Comparison of ENCODE assay signal across 1 cellular context in the genomic region with DNA sequence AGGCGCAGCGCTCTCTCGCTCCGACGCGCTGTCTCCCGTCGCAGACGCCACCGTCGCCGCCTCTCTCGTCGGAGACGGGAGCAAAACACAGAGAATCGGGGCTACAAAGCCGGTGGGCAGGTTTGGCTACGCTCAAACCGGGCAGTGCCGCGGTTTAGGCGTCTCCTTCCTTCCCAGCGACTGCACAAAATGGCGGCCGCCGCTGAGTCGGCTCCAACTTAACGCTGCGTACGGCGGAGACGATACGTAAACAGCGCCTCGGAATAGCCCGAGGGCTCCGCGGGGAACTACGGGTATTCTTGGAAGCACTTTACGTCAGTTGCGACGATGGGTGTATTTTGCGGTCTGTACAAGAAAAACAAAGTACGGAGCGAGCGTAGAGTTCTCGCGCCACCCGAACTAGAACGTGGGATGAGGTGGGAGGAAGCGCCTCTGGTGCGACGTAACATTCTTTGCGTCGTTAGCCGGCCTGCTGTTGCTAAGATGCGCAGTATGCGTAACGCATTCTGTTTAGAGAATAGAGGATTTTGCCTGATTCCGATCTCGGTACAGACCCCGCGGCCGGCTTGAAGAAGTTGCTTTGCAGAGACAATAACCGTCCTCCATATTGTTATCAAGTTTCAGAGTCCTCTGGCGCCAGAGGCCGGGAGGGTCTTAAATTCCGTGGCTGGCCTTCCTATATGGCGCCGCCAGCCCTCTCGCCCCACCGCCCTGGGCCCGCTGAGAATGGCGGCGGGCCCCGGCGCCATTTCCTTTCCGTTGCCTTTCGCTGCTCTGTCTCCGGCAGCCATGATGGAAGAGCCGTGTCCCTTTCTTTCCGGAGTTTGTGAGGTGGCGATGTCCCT.
A peak's percentile ranks its signal among the peaks of the same experiment; 100 is the strongest.
TF ChIP-seq lines count a peak whose summit lies in the region.

Gene DDX17 (minus strand): TSS at position 194 of the 845 bp plus-strand sequence.

TF ChIP-seq in GM12878, 131 proteins besides CTCF, POLR2A, EP300 and RAD21 (continued from another document):
- TF ChIP-seq ZBTB33 (IDR thresholded peaks at IDR 0.05) (peak; percentile 76; the same call in 1 of the 2 replicates), SUPT20H (IDR thresholded peaks at IDR 0.05; ENCODE audit: borderline replicate concordance, control insufficient read depth, low read depth, low read length) (no peak), CBX3 (IDR thresholded peaks at IDR 0.05; ENCODE audit: borderline replicate concordance, low read depth) (no peak), USF1 (IDR thresholded peaks at IDR 0.05; ENCODE audit: borderline replicate concordance, extremely low read length, insufficient read depth, low read depth, low read length) (no peak)
- TF ChIP-seq, protein P1, sequence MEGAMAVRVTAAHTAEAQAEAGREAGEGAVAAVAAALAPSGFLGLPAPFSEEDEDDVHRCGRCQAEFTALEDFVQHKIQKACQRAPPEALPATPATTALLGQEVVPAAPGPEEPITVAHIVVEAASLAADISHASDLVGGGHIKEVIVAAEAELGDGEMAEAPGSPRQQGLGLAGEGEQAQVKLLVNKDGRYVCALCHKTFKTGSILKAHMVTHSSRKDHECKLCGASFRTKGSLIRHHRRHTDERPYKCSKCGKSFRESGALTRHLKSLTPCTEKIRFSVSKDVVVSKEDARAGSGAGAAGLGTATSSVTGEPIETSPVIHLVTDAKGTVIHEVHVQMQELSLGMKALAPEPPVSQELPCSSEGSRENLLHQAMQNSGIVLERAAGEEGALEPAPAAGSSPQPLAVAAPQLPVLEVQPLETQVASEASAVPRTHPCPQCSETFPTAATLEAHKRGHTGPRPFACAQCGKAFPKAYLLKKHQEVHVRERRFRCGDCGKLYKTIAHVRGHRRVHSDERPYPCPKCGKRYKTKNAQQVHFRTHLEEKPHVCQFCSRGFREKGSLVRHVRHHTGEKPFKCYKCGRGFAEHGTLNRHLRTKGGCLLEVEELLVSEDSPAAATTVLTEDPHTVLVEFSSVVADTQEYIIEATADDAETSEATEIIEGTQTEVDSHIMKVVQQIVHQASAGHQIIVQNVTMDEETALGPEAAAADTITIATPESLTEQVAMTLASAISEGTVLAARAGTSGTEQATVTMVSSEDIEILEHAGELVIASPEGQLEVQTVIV (IDR thresholded peaks at IDR 0.05; ENCODE audit: borderline replicate concordance, partially characterized antibody), result peak; percentile 51
